In genomic region chr7:73704640-73705550, GRCh38 we compare ENCODE assay signal across 12 cellular contexts. TPM values are rescaled to one million over a fixed set of nuclear protein-coding genes. Genes with fewer than 3 reads are reported as not detected.
DNase-seq lines count a peak whose midpoint lies in the region; ATAC-seq and TF ChIP-seq lines count a peak whose summit lies in the region.
"Had no signal": no experiment of that assay in that cellular context is flagged by ENCODE, and none has a peak within 500 bp of the region (broad histone marks: within the 10 kb centered on the region; RNA-seq: fewer than 3 reads in every experiment).

No MANE protein-coding gene starts in this region.

- H3K36me3 ChIP-seq in neuronal stem cell (replicated peaks in 1 of 2; ENCODE audit: control insufficient read depth in 2 of 2, insufficient read depth in 2 of 2, low read length in 2 of 2) (peaks cover 11 to 21% of the 10 kb centered on the region in 2 donors), MM.1S (replicated peaks; ENCODE audit: insufficient read depth, low read length) (no peaks in the 10 kb centered on the region)

- H3K4me1 ChIP-seq in neuronal stem cell (ENCODE audit: control insufficient read depth in 2 of 2, insufficient read depth in 1 of 2, low read depth in 1 of 2, low read length in 2 of 2), result peaks cover 7 to 13% of the 10 kb centered on the region in 2 donors
- H3K4me1 ChIP-seq in MM.1S (ENCODE audit: low read length), result no peaks in the 10 kb centered on the region

- H2AFZ ChIP-seq in neuronal stem cell (ENCODE audit: low read length), result no peak overlapping the region
- no peak overlapping the region for H2AFZ ChIP-seq in MM.1S (ENCODE audit: low read length)

- H3K27ac ChIP-seq in dorsolateral prefrontal cortex, result peak overlapping the region in 47 of 59 donors; percentile 2 to 86 (median 61)
- H3K27ac ChIP-seq in neuronal stem cell (replicated peaks; ENCODE audit: low read length), result no peak overlapping the region
- H3K27ac ChIP-seq in MM.1S (ENCODE audit: low read length), result no peak overlapping the region

- H3K18ac ChIP-seq in neuronal stem cell (ENCODE audit: low read length), result peak overlapping the region; percentile 91

- H2BK5ac ChIP-seq in neuronal stem cell (ENCODE audit: low read length), result peak overlapping the region; percentile 54

- H3K4me2 ChIP-seq in neuronal stem cell (ENCODE audit: insufficient read depth, low read length, poor library complexity, severe bottlenecking), result no peak overlapping the region
- H3K4me2 ChIP-seq in MM.1S (ENCODE audit: low read depth, low read length), result no peak overlapping the region

- ATAC-seq in GM18511 (IDR thresholded peaks at IDR 0.05; ENCODE audit: unreplicated experiment), result no peak

- peak overlapping the region; percentile 2 for H3K14ac ChIP-seq in neuronal stem cell (ENCODE audit: low read length)

- H2AK5ac ChIP-seq in neuronal stem cell (ENCODE audit: low read depth, low read length), result peak overlapping the region; percentile 6

- intact Hi-C loops in dorsolateral prefrontal cortex (cut with DNase I), result no loop called here

- H2BK15ac ChIP-seq in neuronal stem cell (ENCODE audit: low read length), result no peak overlapping the region

- no peak overlapping the region for H3K23ac ChIP-seq in neuronal stem cell (ENCODE audit: low read depth, low read length, poor library complexity)

- no peak overlapping the region for H2BK120ac ChIP-seq in neuronal stem cell (ENCODE audit: low read depth, low read length)

- no peaks in the 10 kb centered on the region for H3F3A ChIP-seq in MM.1S (ENCODE audit: insufficient read depth, low read length)

- H3K4me3 ChIP-seq in dorsolateral prefrontal cortex, result peak overlapping the region in 1 of 59 donors; percentile 32
- no peak overlapping the region for H3K4me3 ChIP-seq in neuronal stem cell (ENCODE audit: low read length in 2 of 2)
- no peak overlapping the region for H3K4me3 ChIP-seq in MM.1S (ENCODE audit: low read length)

- peak overlapping the region; percentile 7 for H2BK12ac ChIP-seq in neuronal stem cell (ENCODE audit: low read length)

- H4K20me1 ChIP-seq in MM.1S (ENCODE audit: insufficient read depth, low read length), result no peaks in the 10 kb centered on the region; the same call in 1 of the 2 replicates

- no peak overlapping the region for H4K91ac ChIP-seq in neuronal stem cell (ENCODE audit: low read depth, low read length, poor library complexity)

- no peaks in the 10 kb centered on the region for H3K79me2 ChIP-seq in MM.1S (ENCODE audit: low read length)

- DNase-seq in Caki2 (ENCODE audit: low read depth), result peak; percentile 89
- DNase-seq in NCI-H524 treated with DMSO at 0.1 percent for 48 hours (lab: John Stamatoyannopoulos, UW), result peak; percentile 77
- peak in 5 of 10 donors; percentile 62 to 80 (median 71) for DNase-seq in dorsolateral prefrontal cortex
- no peak for DNase-seq in neuronal stem cell (ENCODE audit: low spot score)
- no peak for DNase-seq in GDM1 (lab: John Stamatoyannopoulos, UW)
- no peak for DNase-seq in MM.1S
- no peak for DNase-seq in globus pallidus (ENCODE audit: low spot score)
- DNase-seq: CD4-positive, alpha-beta memory T cell; cortex of kidney; KBM-7 had no signal

- H3K9me3 ChIP-seq in neuronal stem cell (replicated peaks in 1 of 2; ENCODE audit: control insufficient read depth in 2 of 2, insufficient read depth in 1 of 2, low read depth in 1 of 2, low read length in 2 of 2) (no peaks in the 10 kb centered on the region), MM.1S (replicated peaks; ENCODE audit: insufficient read depth, low read length) (no peaks in the 10 kb centered on the region)
- H3K9me3 ChIP-seq: stomach had no signal

- H4K8ac ChIP-seq in neuronal stem cell (ENCODE audit: low read depth, low read length), result no peak overlapping the region

- H3K9me2 ChIP-seq in MM.1S (replicated peaks; ENCODE audit: insufficient read depth, low read length), result no peaks in the 10 kb centered on the region

- in situ Hi-C loops in Caki2 (cut with HindIII; ENCODE audit: low pct_unique_long_range_greater_than_20kb, low sequenced_read_pairs), result no loop called here

- peaks cover 3% of the 10 kb centered on the region for H3K79me1 ChIP-seq in neuronal stem cell (ENCODE audit: low read depth, low read length)

- H3K9ac ChIP-seq in neuronal stem cell (ENCODE audit: low read depth, low read length, poor library complexity), result peak overlapping the region; percentile 92
- no peak overlapping the region for H3K9ac ChIP-seq in MM.1S (ENCODE audit: low read length)

- no CpG with 5 or more reads among the region's 23 CpGs for WGBS in neuronal stem cell (ENCODE audit: extremely low coverage in 2 of 2, insufficient read length in 2 of 2, insufficient replicate concordance in 1 of 2), 2 donors

- H3K4ac ChIP-seq in neuronal stem cell (ENCODE audit: low read length), result no peak overlapping the region

- TF ChIP-seq CTCF in dorsolateral prefrontal cortex (IDR thresholded peaks at IDR 0.05 in 54 of 56, conservative IDR thresholded peaks at IDR 0.05 in 2 of 56; ENCODE audit: low read depth in 1 of 56, partially characterized antibody in 56 of 56) (no peak), MM.1S (IDR thresholded peaks at IDR 0.05; ENCODE audit: low read length) (no peak)

- H3K27me3 ChIP-seq in dorsolateral prefrontal cortex (no peaks in the 10 kb centered on the region), neuronal stem cell (ENCODE audit: control insufficient read depth in 3 of 3, insufficient read depth in 3 of 3, low read depth in 1 of 3, low read length in 3 of 3) (no peaks in the 10 kb centered on the region), MM.1S (replicated peaks; ENCODE audit: insufficient read depth, low read length) (no peaks in the 10 kb centered on the region)
- H3K27me3 ChIP-seq: stomach had no signal

RNA-seq across cellular contexts. Expression of gene STX1A, which starts 14.6 kb away (rescaled TPM):
- total RNA-seq in Caki2 (2014; rRNA removed; shearing (Covaris generic); ENCODE audit: low replicate concordance), result 8.5 and 25.7 TPM in 2 replicates
- total RNA-seq in dorsolateral prefrontal cortex, result 100 to 1,000 TPM in 114 of 120 experiments, 10 to 100 TPM in 6; 59.6 to 264 (median 153) TPM
- 20.3 TPM for polyA plus RNA-seq in neuronal stem cell (2013, experiment 1 of 2)
- polyA plus RNA-seq in neuronal stem cell (2013, experiment 2 of 2), result 17.6 TPM

RNA-seq across cellular contexts. Expression of gene BUD23, which starts 21.5 kb away (rescaled TPM):
- 110 and 151 TPM in 2 replicates for total RNA-seq in Caki2 (2014; rRNA removed; shearing (Covaris generic); ENCODE audit: low replicate concordance)
- 10 to 100 TPM; 32.0 to 61.9 (median 46.1) TPM for total RNA-seq in dorsolateral prefrontal cortex
- polyA plus RNA-seq in neuronal stem cell (2013, experiment 1 of 2), result 69.9 TPM
- polyA plus RNA-seq in neuronal stem cell (2013, experiment 2 of 2), result 73.3 TPM

RNA-seq across cellular contexts. Expression of gene DNAJC30, which starts 21.6 kb away (rescaled TPM):
- 10.7 and 20.2 TPM in 2 replicates for total RNA-seq in Caki2 (2014; rRNA removed; shearing (Covaris generic); ENCODE audit: low replicate concordance)
- total RNA-seq in dorsolateral prefrontal cortex, result 10 to 100 TPM in 119 of 120 experiments, 1 to 10 TPM in 1; 9.5 to 21.4 (median 15.8) TPM
- 3.3 TPM for polyA plus RNA-seq in neuronal stem cell (2013, experiment 1 of 2)
- polyA plus RNA-seq in neuronal stem cell (2013, experiment 2 of 2), result 3.4 TPM

RNA-seq across cellular contexts. Expression of gene ABHD11, which starts 33.7 kb away (rescaled TPM):
- 36.2 and 45.0 TPM in 2 replicates for total RNA-seq in Caki2 (2014; rRNA removed; shearing (Covaris generic); ENCODE audit: low replicate concordance)
- 10 to 100 TPM in 119 of 120 experiments, 1 to 10 TPM in 1; 8.9 to 40.2 (median 19.5) TPM for total RNA-seq in dorsolateral prefrontal cortex
- 17.1 TPM for polyA plus RNA-seq in neuronal stem cell (2013, experiment 1 of 2)
- 16.7 TPM for polyA plus RNA-seq in neuronal stem cell (2013, experiment 2 of 2)

RNA-seq across cellular contexts. Expression of gene VPS37D, which starts 37.3 kb away (rescaled TPM):
- 4.5 and 12.9 TPM in 2 replicates for total RNA-seq in Caki2 (2014; rRNA removed; shearing (Covaris generic); ENCODE audit: low replicate concordance)
- total RNA-seq in dorsolateral prefrontal cortex, result 10 to 100 TPM in 58 of 120 experiments, 1 to 10 TPM in 62; 5.8 to 17.7 (median 9.9) TPM
- polyA plus RNA-seq in neuronal stem cell (2013, experiment 1 of 2), result 20.6 TPM
- polyA plus RNA-seq in neuronal stem cell (2013, experiment 2 of 2), result 19.3 TPM
- total RNA-seq: CD4-positive, alpha-beta memory T cell had no signal
- polyA plus RNA-seq: CD4-positive, alpha-beta memory T cell had no signal

Comparison
In these comparisons a context has a peak if more than half of its experiments do, and no peak if none do; other contexts are left out.
1. DNase-seq: peak in Caki2 (single experiment) and NCI-H524 treated with DMSO at 0.1 percent for 48 hours (single experiment); none in neuronal stem cell (single experiment), GDM1 (single experiment), MM.1S (single experiment) and globus pallidus (single experiment).
2. H3K27ac ChIP-seq: peak in dorsolateral prefrontal cortex (47 of 59); none in neuronal stem cell (single experiment) and MM.1S (single experiment).